In genomic region chr15:79037848-79038247, GRCh38 we compare ENCODE assay signal across 17 cellular contexts. TPM values are rescaled to one million over a fixed set of nuclear protein-coding genes. Genes with fewer than 3 reads are reported as not detected.
DNase-seq lines count a peak whose midpoint lies in the region; ATAC-seq and TF ChIP-seq lines count a peak whose summit lies in the region.
"Had no signal": no experiment of that assay in that cellular context is flagged by ENCODE, and none has a peak within 500 bp of the region (broad histone marks: within the 10 kb centered on the region; RNA-seq: fewer than 3 reads in every experiment).

No MANE protein-coding gene starts in this region.

- WGBS in ovary, 3 donors: 96 to 100% (median 96%) methylated on average over 1 of the region's 1 CpG

- H3K4me3 ChIP-seq in breast epithelium (no peak overlapping the region), PC-3 (ENCODE audit: low read length) (no peak overlapping the region), epithelial cell of esophagus (ENCODE audit: low read length) (no peak overlapping the region), ovary (no peak overlapping the region)
- H3K4me3 ChIP-seq: GM23338 had no signal

- H3K9ac ChIP-seq in PC-3 (ENCODE audit: low read length): no peak overlapping the region

- peaks cover 4% of the 10 kb centered on the region for H3K36me3 Mint-ChIP-seq in MCF 10A (ENCODE audit: insufficient read depth, unreplicated experiment)
- H3K36me3 Mint-ChIP-seq: CD4-positive, CD25-positive, alpha-beta regulatory T cell; CD8-positive, alpha-beta memory T cell had no signal

- no peaks in the 10 kb centered on the region for H3F3A ChIP-seq in PC-3 (ENCODE audit: low read length, unreplicated experiment)

- H3K27me3 ChIP-seq in breast epithelium (no peaks in the 10 kb centered on the region), PC-3 (ENCODE audit: low read length) (peaks cover 9% of the 10 kb centered on the region), ovary (no peaks in the 10 kb centered on the region)
- H3K27me3 ChIP-seq: BE2C had no signal

- no peaks in the 10 kb centered on the region for H3K79me2 ChIP-seq in PC-3 (ENCODE audit: low read length)

- TF ChIP-seq POLR2A in breast epithelium (IDR thresholded peaks at IDR 0.05) (no peak), ovary (IDR thresholded peaks at IDR 0.05) (no peak)

- no peaks in the 10 kb centered on the region for H3K4me1 Mint-ChIP-seq in MCF 10A (ENCODE audit: insufficient read depth, unreplicated experiment)
- H3K4me1 Mint-ChIP-seq: CD4-positive, CD25-positive, alpha-beta regulatory T cell; CD8-positive, alpha-beta memory T cell had no signal

- no peaks in the 10 kb centered on the region for H4K20me1 ChIP-seq in PC-3 (ENCODE audit: low read length)

- no peaks in the 10 kb centered on the region for H3K9me3 Mint-ChIP-seq in MCF 10A (ENCODE audit: unreplicated experiment)

- no peaks in the 10 kb centered on the region for H3K27me3 Mint-ChIP-seq in MCF 10A (ENCODE audit: insufficient read depth, unreplicated experiment)

- intact Hi-C loops in MCF 10A (cut with micrococcal nuclease) (no loop called here), breast epithelium (cut with DNase I; ENCODE audit: low total_unique reads) (no loop called here), PC-3 (cut with micrococcal nuclease) (no loop called here), ovary (cut with DNase I) (loop anchor here in 2 of 4 donors (10.0 kb wide), 2 partner anchors 147 to 157 kb away; no protein-coding TSS in a partner anchor)

- H3K9me2 ChIP-seq in PC-3 (replicated peaks; ENCODE audit: low read length): no peaks in the 10 kb centered on the region

- no peaks in the 10 kb centered on the region for H3K36me3 ChIP-seq in breast epithelium
- H3K36me3 ChIP-seq in PC-3 (ENCODE audit: low read depth, low read length): no peaks in the 10 kb centered on the region
- H3K36me3 ChIP-seq in ovary: no peaks in the 10 kb centered on the region
- H3K36me3 ChIP-seq: BE2C had no signal

- H3K9me3 ChIP-seq in breast epithelium: peaks cover 7 to 18% of the 10 kb centered on the region in 2 donors
- H3K9me3 ChIP-seq in PC-3 (ENCODE audit: low read length): no peaks in the 10 kb centered on the region
- no peaks in the 10 kb centered on the region for H3K9me3 ChIP-seq in ovary
- H3K9me3 ChIP-seq: BE2C had no signal

- BruUV-seq in MCF 10A (replicated peaks; lab: Mats Ljungman, UMichigan): no TSS peak
- no TSS peak for BruUV-seq in PC-3 (replicated peaks; lab: Mats Ljungman, UMichigan)

- TF ChIP-seq EP300 in ovary (IDR thresholded peaks at IDR 0.05): no peak

- no peak overlapping the region for H2AFZ ChIP-seq in PC-3 (ENCODE audit: low read length)
- H2AFZ ChIP-seq: GM23338 had no signal

- ATAC-seq in PC-3: peak; percentile 24; the same call in 1 of the 2 replicates
- ATAC-seq: GM23338 had no signal

- peak; percentile 27 for DNase-seq in MCF 10A (ENCODE audit: unreplicated experiment)
- no peak for DNase-seq in breast epithelium (ENCODE audit: low spot score in 2 of 2)
- DNase-seq in PC-3: peak; percentile 47
- peak; percentile 48 for DNase-seq in epithelial cell of esophagus (ENCODE audit: low read depth)
- no peak for DNase-seq in NCI-H187 treated with DMSO at 0.1 percent for 48 hours (lab: John Stamatoyannopoulos, UW)
- DNase-seq in central memory CD4-positive, alpha-beta T cell: no peak
- DNase-seq in ovary: no peak
- DNase-seq: 8988T; ACHN; BE2C; C1 segment of cervical spinal cord; CD4-positive, CD25-positive, alpha-beta regulatory T cell; CD8-positive, alpha-beta memory T cell; COR-L47; HCEC 1CT; IMR-90 had no signal

- POLR2A ChIA-PET in MCF 10A (lab: Yijun Ruan, JAX): interaction anchor here (1.0 kb wide), 1 partner anchor 146 kb away, joined by 5 read pairs; no protein-coding TSS in a partner anchor
- POLR2A ChIA-PET in PC-3 (lab: Charles Lee; ENCODE audit: unreplicated experiment): no interaction called here

- H3K27ac ChIP-seq in breast epithelium: no peak overlapping the region
- no peak overlapping the region for H3K27ac ChIP-seq in PC-3 (ENCODE audit: low read length)
- no peak overlapping the region for H3K27ac ChIP-seq in ovary

- CTCF ChIA-PET in MCF 10A (lab: Yijun Ruan, JAX) (interaction anchor here (1.3 to 1.4 kb wide), 2 partner anchors 10 to 147 kb away, joined by 4 to 6 read pairs; no protein-coding TSS in a partner anchor), PC-3 (lab: Charles Lee) (no interaction called here)

- no peaks in the 10 kb centered on the region for H3K4me1 ChIP-seq in breast epithelium
- no peaks in the 10 kb centered on the region for H3K4me1 ChIP-seq in PC-3 (ENCODE audit: insufficient read depth, low read length)
- H3K4me1 ChIP-seq in ovary (ENCODE audit: insufficient read depth): no peaks in the 10 kb centered on the region
- H3K4me1 ChIP-seq: BE2C had no signal

- no peak overlapping the region for H3K4me3 Mint-ChIP-seq in MCF 10A (ENCODE audit: unreplicated experiment)
- H3K4me3 Mint-ChIP-seq: CD4-positive, CD25-positive, alpha-beta regulatory T cell; CD8-positive, alpha-beta memory T cell; GM23338 had no signal

- H3K4me2 ChIP-seq in PC-3 (ENCODE audit: low read length): no peak overlapping the region
- H3K4me2 ChIP-seq: GM23338 had no signal

- H3K27ac Mint-ChIP-seq in MCF 10A (ENCODE audit: low read depth, unreplicated experiment): no peak overlapping the region
- H3K27ac Mint-ChIP-seq: CD4-positive, CD25-positive, alpha-beta regulatory T cell; CD8-positive, alpha-beta memory T cell; GM23338 had no signal

- no peak for TF ChIP-seq CTCF in MCF 10A (IDR thresholded peaks at IDR 0.05; ENCODE audit: unreplicated experiment)
- TF ChIP-seq CTCF in breast epithelium (IDR thresholded peaks at IDR 0.05): no peak
- TF ChIP-seq CTCF in PC-3 (conservative IDR thresholded peaks at IDR 0.05; ENCODE audit: low read depth, low read length): no peak
- no peak for TF ChIP-seq CTCF in epithelial cell of esophagus (IDR thresholded peaks at IDR 0.05; ENCODE audit: insufficient read depth, low read depth, low read length, missing control alignments)
- TF ChIP-seq CTCF in ovary (IDR thresholded peaks at IDR 0.05): no peak

RNA-seq across cellular contexts. Expression of gene RASGRF1, which starts 52.7 kb away (rescaled TPM):
- 0.29 and 0.70 TPM in 2 replicates for total RNA-seq in MCF 10A (2022)
- total RNA-seq in breast epithelium: under 1 TPM in 2 of 3 donors, not detected in 1; 0.15 to 0.16 TPM
- not detected in 2 replicates for total RNA-seq in PC-3 (2014; rRNA removed)
- 1 to 10 TPM in 4 of 7 donors, under 1 TPM in 2, not detected in 1; 0.23 to 9.5 (median 1.2) TPM for total RNA-seq in ovary
- polyA plus RNA-seq in ovary: under 1 TPM; 0.28 to 0.90 TPM
- total RNA-seq: CD4-positive, CD25-positive, alpha-beta regulatory T cell; CD8-positive, alpha-beta memory T cell had no signal
- polyA plus RNA-seq: CD4-positive, CD25-positive, alpha-beta regulatory T cell; CD8-positive, alpha-beta memory T cell had no signal

Comparison
In these comparisons a context has a peak if more than half of its experiments do, and no peak if none do; other contexts are left out.
1. DNase-seq: peak in MCF 10A (single experiment), PC-3 (single experiment) and epithelial cell of esophagus (single experiment); none in breast epithelium (0 of 2), NCI-H187 treated with DMSO at 0.1 percent for 48 hours (single experiment), central memory CD4-positive, alpha-beta T cell (single experiment) and ovary (0 of 5).